ENCODE assay signal across 8 cellular contexts in genomic region chr17:29292992-29293889, GRCh38. TPM values are rescaled to one million over a fixed set of nuclear protein-coding genes. Genes with fewer than 3 reads are reported as not detected.
DNase-seq lines count a peak whose midpoint lies in the region; ATAC-seq lines count a peak whose summit lies in the region.

No MANE protein-coding gene starts in this region.

- peak overlapping the region; percentile 100 for H3K4me3 ChIP-seq in Karpas-422 (ENCODE audit: low read length)
- H3K4me3 ChIP-seq in rectal smooth muscle tissue (ENCODE audit: low read length), result peak overlapping the region; percentile 99
- H3K4me3 ChIP-seq in aorta (ENCODE audit: low read length in 2 of 2), result peak overlapping the region; percentile 98 to 100

- no peaks in the 10 kb centered on the region for H3K27me3 Mint-ChIP-seq in T-helper 1 cell treated with Interleukin-12 subunit alpha and Interleukin-12 subunit beta and Interleukin-4 antibody, amounts not matched to agents 30 μg/mL and 1 μg/mL, for 36 hours (ENCODE audit: low read depth)

- H3K36me3 ChIP-seq in Karpas-422 (ENCODE audit: insufficient read depth, low read length) (peaks cover 32% of the 10 kb centered on the region), rectal smooth muscle tissue (ENCODE audit: control insufficient read depth, insufficient read depth, low read length) (no peaks in the 10 kb centered on the region), aorta (ENCODE audit: control insufficient read depth in 1 of 2, insufficient read depth in 2 of 2, low read length in 1 of 2) (no peaks in the 10 kb centered on the region)

- H3K4me2 ChIP-seq in Karpas-422 (ENCODE audit: low read depth, low read length, poor library complexity, severe bottlenecking), result peak overlapping the region; percentile 97

- H3K4me1 ChIP-seq in Karpas-422 (ENCODE audit: low read length), result peaks cover 30% of the 10 kb centered on the region
- H3K4me1 ChIP-seq in rectal smooth muscle tissue (ENCODE audit: control insufficient read depth, insufficient read depth, low read length), result peaks cover 13% of the 10 kb centered on the region
- H3K4me1 ChIP-seq in aorta (ENCODE audit: control insufficient read depth in 1 of 2, insufficient read depth in 2 of 2, low read length in 2 of 2), result no peaks in the 10 kb centered on the region

- H3K27ac ChIP-seq in Karpas-422 (ENCODE audit: low read length) (peak overlapping the region; percentile 93), rectal smooth muscle tissue (ENCODE audit: low read depth, low read length) (peak overlapping the region; percentile 97), aorta (ENCODE audit: low read depth in 1 of 2, low read length in 2 of 2) (peak overlapping the region; percentile 57 to 94)

- H3K79me2 ChIP-seq in Karpas-422 (ENCODE audit: low read length), result peaks cover 54% of the 10 kb centered on the region

- peak overlapping the region; percentile 100 for H3K9ac ChIP-seq in Karpas-422 (ENCODE audit: low read length)
- H3K9ac ChIP-seq in rectal smooth muscle tissue (ENCODE audit: low read length), result peak overlapping the region; percentile 99

- no peaks in the 10 kb centered on the region for H3K9me2 ChIP-seq in Karpas-422 (replicated peaks; ENCODE audit: insufficient read depth, low read length)

- H3K4me3 Mint-ChIP-seq in T-helper 1 cell treated with Interleukin-12 subunit alpha and Interleukin-12 subunit beta and Interleukin-4 antibody, amounts not matched to agents 30 μg/mL and 1 μg/mL, for 36 hours, result peak overlapping the region; percentile 100

- DNase-seq in ACHN, result peak; percentile 72
- peak; percentile 87 for DNase-seq in Karpas-422
- DNase-seq in anterior cingulate cortex (lab: John Stamatoyannopoulos, UW), result peak in 50 of 58 donors; percentile 1 to 76 (median 50)
- DNase-seq in hepatic stellate cell (ENCODE audit: low spot score), result peak; percentile 63
- DNase-seq in aorta, result peak; percentile 80 to 89

- WGBS in aorta, 2 donors, result 0 to 1% methylated on average over 35 to 54 of the region's 54 CpGs

- H3K27me3 ChIP-seq in Karpas-422 (ENCODE audit: low read length), result no peaks in the 10 kb centered on the region
- H3K27me3 ChIP-seq in rectal smooth muscle tissue (ENCODE audit: control insufficient read depth, insufficient read depth, low read length), result no peaks in the 10 kb centered on the region
- peaks cover 0 to 1% of the 10 kb centered on the region in 2 donors for H3K27me3 ChIP-seq in aorta (ENCODE audit: control insufficient read depth in 1 of 2, insufficient read depth in 2 of 2, low read length in 1 of 2)

- peaks cover 22% of the 10 kb centered on the region for H3K36me3 Mint-ChIP-seq in T-helper 1 cell treated with Interleukin-12 subunit alpha and Interleukin-12 subunit beta and Interleukin-4 antibody, amounts not matched to agents 30 μg/mL and 1 μg/mL, for 36 hours (ENCODE audit: low read depth)

- H3K4me1 Mint-ChIP-seq in T-helper 1 cell treated with Interleukin-12 subunit alpha and Interleukin-12 subunit beta and Interleukin-4 antibody, amounts not matched to agents 30 μg/mL and 1 μg/mL, for 36 hours (ENCODE audit: low read depth), result peaks cover 35% of the 10 kb centered on the region

- H3K9me3 ChIP-seq in Karpas-422 (ENCODE audit: low read length) (no peaks in the 10 kb centered on the region), aorta (ENCODE audit: control insufficient read depth, low read length) (no peaks in the 10 kb centered on the region)

- no peaks in the 10 kb centered on the region for H3K9me3 Mint-ChIP-seq in T-helper 1 cell treated with Interleukin-12 subunit alpha and Interleukin-12 subunit beta and Interleukin-4 antibody, amounts not matched to agents 30 μg/mL and 1 μg/mL, for 36 hours

- intact Hi-C loops in aorta (cut with DNase I), result loop anchor here (2.0 to 5.0 kb wide), 6 partner anchors 36 to 146 kb away; no protein-coding TSS in a partner anchor

- in situ Hi-C loops in ACHN (cut with HindIII; ENCODE audit: low pct_ligation_motif_present, low pct_unique_long_range_greater_than_20kb, low sequenced_read_pairs), result no loop called here

- peaks cover 37% of the 10 kb centered on the region for H4K20me1 ChIP-seq in Karpas-422 (ENCODE audit: insufficient read depth, low read depth, low read length)

- H3K27ac Mint-ChIP-seq in T-helper 1 cell treated with Interleukin-12 subunit alpha and Interleukin-12 subunit beta and Interleukin-4 antibody, amounts not matched to agents 30 μg/mL and 1 μg/mL, for 36 hours, result peak overlapping the region; percentile 100

- ATAC-seq in GM18868 (IDR thresholded peaks at IDR 0.05; ENCODE audit: unreplicated experiment) (peak; percentile 14), aorta (ENCODE audit: low FRiP score) (peak; percentile 60)

- no peak overlapping the region for H2AFZ ChIP-seq in Karpas-422 (ENCODE audit: low read length)

RNA-seq across cellular contexts. Expression of gene NUFIP2, which starts 0.7 kb away (rescaled TPM):
- total RNA-seq in Karpas-422 (2014; rRNA removed; shearing (Covaris generic); ENCODE audit: low replicate concordance), result 22.3 and 38.5 TPM in 2 replicates
- total RNA-seq in aorta, result 10 to 100 TPM; 51.3 to 52.9 TPM
- polyA plus RNA-seq in aorta, result 1 to 10 TPM; 5.0 to 8.4 TPM

RNA-seq across cellular contexts. Expression of gene CRYBA1, which starts 46.6 kb away (rescaled TPM):
- total RNA-seq in Karpas-422 (2014; rRNA removed; shearing (Covaris generic); ENCODE audit: low replicate concordance), result not detected in 2 replicates
- total RNA-seq in aorta, result not detected
- not detected for polyA plus RNA-seq in aorta

Comparison
In these comparisons a context has a peak if more than half of its experiments do, and no peak if none do; other contexts are left out.
1. Peak in every context shown above with its lines: DNase-seq, ATAC-seq, H3K4me3 ChIP-seq and H3K27ac ChIP-seq.